13 cellular contexts compared by ENCODE assay signal in genomic region chr22:15651954-15652353, GRCh38. TPM values are rescaled to one million over a fixed set of nuclear protein-coding genes. Genes with fewer than 3 reads are reported as not detected.
"Had no signal": no experiment of that assay in that cellular context is flagged by ENCODE, and none has a peak within 500 bp of the region (broad histone marks: within the 10 kb centered on the region; RNA-seq: fewer than 3 reads in every experiment).

No MANE protein-coding gene starts in this region.

RNA-seq across cellular contexts. Expression of gene POTEH, which starts 37.9 kb away (rescaled TPM):
- total RNA-seq: stomach, subcutaneous adipose tissue, suprapubic skin, temporal lobe, thoracic aorta, tibial nerve, transverse colon, upper lobe of left lung, upper lobe of right lung, ureter, urinary bladder, uterus, vagina had no signal
- polyA plus RNA-seq: stomach, urinary bladder had no signal
